1 cellular context compared by ENCODE assay signal in genomic region chr1:40762144-40762923, GRCh38.
TF ChIP-seq lines count a peak whose summit lies in the region.

No MANE protein-coding gene starts in this region.

TF ChIP-seq in GM23338, 12 proteins besides CTCF, POLR2A, EP300 and RAD21 (continued from another document):
- TF ChIP-seq ZNF462 (CRISPR knock-in tag; IDR thresholded peaks at IDR 0.05) = no peak
